ENCODE assay signal across 36 cellular contexts in the genomic region with DNA sequence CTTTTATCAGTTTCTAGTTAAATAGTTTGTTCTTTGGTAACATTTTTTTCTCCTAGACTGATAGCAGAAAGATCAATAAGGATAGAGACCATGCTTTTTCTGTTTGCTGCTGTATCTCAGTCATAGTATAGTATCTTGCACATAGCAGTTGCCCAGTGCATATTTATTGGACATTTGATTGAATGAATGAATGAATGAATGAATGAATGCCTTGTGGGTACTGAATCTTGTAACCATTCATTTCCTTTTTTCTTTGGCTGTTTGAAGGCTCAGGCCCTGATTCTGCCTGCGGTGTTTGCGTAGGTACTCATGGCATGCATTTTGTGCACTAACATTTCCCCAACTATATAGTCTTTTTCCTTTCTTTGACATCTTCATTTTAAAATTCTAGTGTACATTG.
"Had no signal": no experiment of that assay in that cellular context is flagged by ENCODE, and none has a peak within 500 bp of the region (broad histone marks: within the 10 kb centered on the region; RNA-seq: fewer than 3 reads in every experiment).

No MANE protein-coding gene starts in this region.

- ATAC-seq: activated CD8-positive, alpha-beta T cell treated with anti-CD3 and anti-CD28 coated beads for 36 hours; activated naive CD4-positive, alpha-beta T cell treated with anti-CD3 and anti-CD28 coated beads, Interleukin-2, amount 50 U/mL, for 72 hours; activated T-cell treated with anti-CD3 and anti-CD28 coated beads, Interleukin-2, amount 50 U/mL, for 4 hours; activated T-cell treated with anti-CD3 and anti-CD28 coated beads, Interleukin-2, amount 50 U/mL, for 72 hours; activated T-helper 17 cell treated with anti-CD3 and anti-CD28 coated beads, Interleukin-2, amount 50 U/mL, for 72 hours; body of pancreas had no signal

- H3K4me1 Mint-ChIP-seq: activated B cell treated with CpG ODN at 0.5 μM for 24 hours had no signal

- H3K27me3 ChIP-seq: adrenal gland, body of pancreas, brain microvascular endothelial cell, breast epithelium had no signal

- H3K4me3 ChIP-seq: adrenal gland, body of pancreas, breast epithelium had no signal

- H3K27me3 Mint-ChIP-seq: activated B cell treated with CpG ODN at 0.5 μM for 24 hours; activated CD4-positive, alpha-beta memory T cell treated with anti-CD3 and anti-CD28 coated beads for 36 hours; activated CD4-positive, alpha-beta T cell treated with anti-CD3 and anti-CD28 coated beads, Interleukin-2, amount 10 ng/mL, durations not matched to agents 24 days and 14 days; activated CD8-positive, alpha-beta T cell treated with anti-CD3 and anti-CD28 coated beads for 36 hours; activated naive CD8-positive, alpha-beta T cell treated with anti-CD3 and anti-CD28 coated beads for 36 hours; activated T-helper 17 cell treated with anti-CD3 and anti-CD28 coated beads, Interleukin-2, amount 50 U/mL, for 72 hours had no signal

- H3K4me1 ChIP-seq: adrenal gland, body of pancreas, breast epithelium had no signal

- FAIRE-seq: astrocyte, TTC549 had no signal

- H3K27ac ChIP-seq: adrenal gland, body of pancreas, brain microvascular endothelial cell, breast epithelium, VCaP had no signal

- H3K9me3 Mint-ChIP-seq: activated B cell treated with CpG ODN at 0.5 μM for 24 hours; activated CD4-positive, alpha-beta memory T cell treated with anti-CD3 and anti-CD28 coated beads for 36 hours; activated CD4-positive, alpha-beta T cell treated with anti-CD3 and anti-CD28 coated beads, Interleukin-2, amount 10 ng/mL, durations not matched to agents 24 days and 14 days; activated CD8-positive, alpha-beta T cell treated with anti-CD3 and anti-CD28 coated beads for 36 hours; activated naive CD4-positive, alpha-beta T cell treated with anti-CD3 and anti-CD28 coated beads for 36 hours; activated naive CD4-positive, alpha-beta T cell treated with anti-CD3 and anti-CD28 coated beads, Interleukin-2, amount 50 U/mL, for 72 hours; activated naive CD8-positive, alpha-beta T cell treated with anti-CD3 and anti-CD28 coated beads for 36 hours; activated T-cell treated with anti-CD3 and anti-CD28 coated beads, Interleukin-2, amount 50 U/mL, for 4 hours; activated T-cell treated with anti-CD3 and anti-CD28 coated beads, Interleukin-2, amount 50 U/mL, for 72 hours; activated T-helper 1 cell treated with anti-CD3 and anti-CD28 coated beads, Interleukin-12 subunit alpha, Interleukin-12 subunit beta, Interleukin-2, Interleukin-4 antibody, amounts not matched to agents 30 ng/mL and 10 ng/mL and 1 ng/mL, durations not matched to agents 14 hours and 24 hours and 36 hours; activated T-helper 17 cell treated with anti-CD3 and anti-CD28 coated beads, Interleukin-2, amount 50 U/mL, for 72 hours; T-helper 2 cell treated with Interferon-gamma antibody and Interleukin-4, amounts not matched to agents 5 μg/mL and 100 μg/mL, for 36 hours had no signal

- H3K36me3 Mint-ChIP-seq: activated naive CD4-positive, alpha-beta T cell treated with anti-CD3 and anti-CD28 coated beads, Interleukin-2, amount 50 U/mL, for 72 hours had no signal

- H3K27ac Mint-ChIP-seq: activated B cell treated with CpG ODN at 0.5 μM for 24 hours; activated CD4-positive, alpha-beta memory T cell treated with anti-CD3 and anti-CD28 coated beads for 36 hours; activated CD4-positive, alpha-beta T cell treated with anti-CD3 and anti-CD28 coated beads, Interleukin-2, amount 10 ng/mL, durations not matched to agents 24 days and 14 days; activated CD8-positive, alpha-beta T cell treated with anti-CD3 and anti-CD28 coated beads for 36 hours; activated naive CD4-positive, alpha-beta T cell treated with anti-CD3 and anti-CD28 coated beads for 36 hours; activated naive CD4-positive, alpha-beta T cell treated with anti-CD3 and anti-CD28 coated beads, Interleukin-2, amount 50 U/mL, for 72 hours; activated naive CD8-positive, alpha-beta T cell treated with anti-CD3 and anti-CD28 coated beads for 36 hours; activated T-cell treated with anti-CD3 and anti-CD28 coated beads, Interleukin-2, amount 50 U/mL, for 72 hours; activated T-helper 1 cell treated with anti-CD3 and anti-CD28 coated beads, Interleukin-12 subunit alpha, Interleukin-12 subunit beta, Interleukin-2, Interleukin-4 antibody, amounts not matched to agents 30 ng/mL and 10 ng/mL and 1 ng/mL, durations not matched to agents 14 hours and 24 hours and 36 hours; activated T-helper 17 cell treated with anti-CD3 and anti-CD28 coated beads, Interleukin-2, amount 50 U/mL, for 72 hours; T-helper 2 cell treated with Interferon-gamma antibody and Interleukin-4, amounts not matched to agents 5 μg/mL and 100 μg/mL, for 36 hours had no signal

- DNase-seq: activated B cell treated with CpG ODN at 0.5 μM for 24 hours; activated CD4-positive, alpha-beta memory T cell treated with anti-CD3 and anti-CD28 coated beads for 36 hours; activated CD4-positive, alpha-beta T cell treated with anti-CD3 and anti-CD28 coated beads for 4 hours; activated CD4-positive, alpha-beta T cell treated with anti-CD3 and anti-CD28 coated beads, Interleukin-2, amount 10 ng/mL, durations not matched to agents 24 days and 14 days; activated CD4-positive, alpha-beta T cell treated with anti-CD3 and anti-CD28 coated beads, Interleukin-2, amount 50 U/mL, for 1 hour; activated CD4-positive, alpha-beta T cell treated with anti-CD3 and anti-CD28 coated beads, Interleukin-2, amount 50 U/mL, for 4 hours; activated CD4-positive, CD25-positive, alpha-beta regulatory T cell treated with anti-CD3 and anti-CD28 coated beads, Interleukin-2, amount 50 U/mL, for 72 hours; activated CD8-positive, alpha-beta memory T cell treated with anti-CD3 and anti-CD28 coated beads, Interleukin-2, amount 50 U/mL, for 4 hours; activated CD8-positive, alpha-beta T cell treated with anti-CD3 and anti-CD28 coated beads for 36 hours; activated effector memory CD4-positive, alpha-beta T cell treated with anti-CD3 and anti-CD28 coated beads, Interleukin-2, amount 50 U/mL, for 16 hours; activated gamma-delta T cell treated with Interleukin-2 at 50 U/mL for 16 hours; activated naive CD4-positive, alpha-beta T cell; activated naive CD4-positive, alpha-beta T cell treated with anti-CD3 and anti-CD28 coated beads for 36 hours; activated naive CD4-positive, alpha-beta T cell treated with anti-CD3 and anti-CD28 coated beads, Interleukin-2, amount 50 U/mL, for 16 hours; activated naive CD8-positive, alpha-beta T cell treated with anti-CD3 and anti-CD28 coated beads for 36 hours; activated T-cell treated with anti-CD3 and anti-CD28 coated beads for 4 hours; activated T-cell treated with anti-CD3 and anti-CD28 coated beads, Interleukin-2, amount 50 U/mL, for 1 hour; activated T-cell treated with anti-CD3 and anti-CD28 coated beads, Interleukin-2, amount 50 U/mL, for 4 hours; activated T-cell treated with anti-CD3 and anti-CD28 coated beads, Interleukin-2, amount 50 U/mL, for 72 hours; adrenal gland; amniotic stem cell; aorta; body of pancreas; brain microvascular endothelial cell; central memory CD4-positive, alpha-beta T cell; cerebellar nuclear complex; T-helper 2 cell; T-helper 9 cell had no signal

- H3K9me3 ChIP-seq: adrenal gland, body of pancreas, breast epithelium had no signal

- H3K36me3 ChIP-seq: adrenal gland, brain microvascular endothelial cell, breast epithelium had no signal

- H3K4me3 Mint-ChIP-seq: activated B cell treated with CpG ODN at 0.5 μM for 24 hours; activated CD4-positive, alpha-beta memory T cell treated with anti-CD3 and anti-CD28 coated beads for 36 hours; activated CD4-positive, alpha-beta T cell treated with anti-CD3 and anti-CD28 coated beads, Interleukin-2, amount 10 ng/mL, durations not matched to agents 24 days and 14 days; activated CD8-positive, alpha-beta T cell treated with anti-CD3 and anti-CD28 coated beads for 36 hours; activated naive CD4-positive, alpha-beta T cell treated with anti-CD3 and anti-CD28 coated beads for 36 hours; activated naive CD8-positive, alpha-beta T cell treated with anti-CD3 and anti-CD28 coated beads for 36 hours; activated T-cell treated with anti-CD3 and anti-CD28 coated beads, Interleukin-2, amount 50 U/mL, for 4 hours; activated T-cell treated with anti-CD3 and anti-CD28 coated beads, Interleukin-2, amount 50 U/mL, for 72 hours; activated T-helper 1 cell treated with anti-CD3 and anti-CD28 coated beads, Interleukin-12 subunit alpha, Interleukin-12 subunit beta, Interleukin-2, Interleukin-4 antibody, amounts not matched to agents 30 ng/mL and 10 ng/mL and 1 ng/mL, durations not matched to agents 14 hours and 24 hours and 36 hours; activated T-helper 17 cell treated with anti-CD3 and anti-CD28 coated beads, Interleukin-2, amount 50 U/mL, for 72 hours; T-helper 2 cell treated with Interferon-gamma antibody and Interleukin-4, amounts not matched to agents 5 μg/mL and 100 μg/mL, for 36 hours had no signal
